ENCODE assay signal across 1 cellular context in genomic region chrX:54530358-54530900, GRCh38.
TF ChIP-seq lines count a peak whose summit lies in the region.

No MANE protein-coding gene starts in this region.

TF ChIP-seq in HepG2, 621 proteins besides CTCF, POLR2A, EP300 and RAD21 (continued from another document):
- no peak for TF ChIP-seq ZNF543 (CRISPR knock-in tag; IDR thresholded peaks at IDR 0.05)
- no peak for TF ChIP-seq ZNF615 (CRISPR knock-in tag; IDR thresholded peaks at IDR 0.05; ENCODE audit: borderline replicate concordance)
- 0 out of 2 replicates have a peak, but pooled peaks have one; percentile 39 for TF ChIP-seq NR2C2 (CRISPR knock-in tag; IDR thresholded peaks at IDR 0.05; ENCODE audit: borderline replicate concordance)
- peak; percentile 16; the same call in 1 of the 2 replicates for TF ChIP-seq TAF1 (CRISPR knock-in tag; IDR thresholded peaks at IDR 0.05)
- TF ChIP-seq ATF6 (CRISPR knock-in tag; conservative IDR thresholded peaks at IDR 0.05): no peak
- 0 out of 2 replicates have a peak, but pooled peaks have one; percentile 19 for TF ChIP-seq TBX2 (CRISPR knock-in tag; IDR thresholded peaks at IDR 0.05; ENCODE audit: borderline replicate concordance)
- TF ChIP-seq ZNF609 (CRISPR knock-in tag; IDR thresholded peaks at IDR 0.05; ENCODE audit: borderline replicate concordance): no peak
- no peak for TF ChIP-seq ZNF292 (CRISPR knock-in tag; IDR thresholded peaks at IDR 0.05; ENCODE audit: borderline replicate concordance, low read depth)
- TF ChIP-seq SP5 (CRISPR knock-in tag; IDR thresholded peaks at IDR 0.05; ENCODE audit: borderline replicate concordance, low read depth): no peak
- TF ChIP-seq SOX6 (IDR thresholded peaks at IDR 0.05): no peak
- no peak for TF ChIP-seq SOX6 (CRISPR knock-in tag; IDR thresholded peaks at IDR 0.05)
- no peak for TF ChIP-seq HIVEP1 (CRISPR knock-in tag; IDR thresholded peaks at IDR 0.05)
- TF ChIP-seq MYC (CRISPR knock-in tag; IDR thresholded peaks at IDR 0.05; ENCODE audit: borderline replicate concordance): peak; percentile 79
- TF ChIP-seq ZMAT3 (CRISPR knock-in tag; conservative IDR thresholded peaks at IDR 0.05): no peak
- no peak for TF ChIP-seq SKIL (CRISPR knock-in tag; IDR thresholded peaks at IDR 0.05; ENCODE audit: borderline replicate concordance)
- TF ChIP-seq EEA1 (CRISPR knock-in tag; IDR thresholded peaks at IDR 0.05; ENCODE audit: borderline replicate concordance): no peak
- no peak for TF ChIP-seq XBP1 (CRISPR knock-in tag; IDR thresholded peaks at IDR 0.05)
- TF ChIP-seq KLF13 (CRISPR knock-in tag; IDR thresholded peaks at IDR 0.05): no peak
- TF ChIP-seq ZNF362 (CRISPR knock-in tag; IDR thresholded peaks at IDR 0.05; ENCODE audit: borderline replicate concordance): no peak
- no peak for TF ChIP-seq POGK (CRISPR knock-in tag; conservative IDR thresholded peaks at IDR 0.05)
- TF ChIP-seq MXI1 (IDR thresholded peaks at IDR 0.05; ENCODE audit: borderline replicate concordance, low read depth, low read length): peak; percentile 65; the same call in 1 of the 3 replicates
- TF ChIP-seq RARG (CRISPR knock-in tag; IDR thresholded peaks at IDR 0.05; ENCODE audit: low read depth): no peak
- no peak for TF ChIP-seq JDP2 (CRISPR knock-in tag; IDR thresholded peaks at IDR 0.05; ENCODE audit: borderline replicate concordance)
- no peak for TF ChIP-seq ZNF317 (CRISPR knock-in tag; IDR thresholded peaks at IDR 0.05)
- TF ChIP-seq CEBPZ (IDR thresholded peaks at IDR 0.05; ENCODE audit: low read length): no peak
- TF ChIP-seq ZFP41 (CRISPR knock-in tag; IDR thresholded peaks at IDR 0.05; ENCODE audit: borderline replicate concordance): no peak
- TF ChIP-seq MXD4 (CRISPR knock-in tag; IDR thresholded peaks at IDR 0.05): peak; percentile 72; the same call in 1 of the 2 replicates
- no peak for TF ChIP-seq PBX3 (CRISPR knock-in tag; IDR thresholded peaks at IDR 0.05; ENCODE audit: borderline replicate concordance)
